Comparison of ENCODE assay signal across 8 cellular contexts in genomic region chr5:90528704-90529233, GRCh38. TPM values are rescaled to one million over a fixed set of nuclear protein-coding genes. Genes with fewer than 3 reads are reported as not detected.
DNase-seq lines count a peak whose midpoint lies in the region; ATAC-seq lines count a peak whose summit lies in the region.

No MANE protein-coding gene starts in this region.

- no peaks in the 10 kb centered on the region for H3K27me3 ChIP-seq in CD8-positive, alpha-beta memory T cell (ENCODE audit: insufficient read depth, low read length, poor library complexity, severe bottlenecking)
- peaks cover 20% of the 10 kb centered on the region for H3K27me3 ChIP-seq in MG63

- peak overlapping the region; percentile 92 to 100 (median 98) for H3K27ac Mint-ChIP-seq in CD8-positive, alpha-beta memory T cell

- POLR2A ChIA-PET in CD8-positive, alpha-beta memory T cell (lab: Charles Lee) = interaction anchor here (0.6 to 2.2 kb wide), 4 partner anchors 54 to 1793 kb away, joined by 3 to 12 read pairs (median 5); partner anchors contain the start of genes ARRDC3, CETN3, MBLAC2 and POLR3G

- no peaks in the 10 kb centered on the region for H3K9me3 Mint-ChIP-seq in CD8-positive, alpha-beta memory T cell

- no peaks in the 10 kb centered on the region for H3K9me3 ChIP-seq in CD8-positive, alpha-beta memory T cell (ENCODE audit: low read length)
- no peaks in the 10 kb centered on the region for H3K9me3 ChIP-seq in MG63

- H3K4me1 ChIP-seq in CD8-positive, alpha-beta memory T cell (ENCODE audit: insufficient read depth, low read length) = peaks cover 23% of the 10 kb centered on the region

- H3K27ac ChIP-seq in CD8-positive, alpha-beta memory T cell (ENCODE audit: low read depth, low read length) = peak overlapping the region; percentile 98
- peak overlapping the region; percentile 98 for H3K27ac ChIP-seq in angular gyrus (ENCODE audit: low read depth, low read length)

- DNase-seq in CD8-positive, alpha-beta memory T cell = peak in 2 of 5 donors; percentile 18 to 53
- DNase-seq in MG63 = no peak
- DNase-seq in iPS-NIHi11 (ENCODE audit: low spot score) = peak; percentile 14
- DNase-seq in stimulated activated CD8-positive, alpha-beta memory T cell treated with anti-CD3 and anti-CD28 coated beads, Interleukin-4, amount 100 ng/mL, for 48 hours = peak; percentile 30
- no peak for DNase-seq in SKM-1 (lab: John Stamatoyannopoulos, UW; ENCODE audit: unreplicated experiment)
- no peak for DNase-seq in NCI-H1092 treated with DMSO at 0.1 percent for 48 hours (lab: John Stamatoyannopoulos, UW)

- CTCF ChIA-PET in CD8-positive, alpha-beta memory T cell (lab: Charles Lee) = interaction anchor here (3.7 kb wide), 2 partner anchors 54 to 90 kb away, joined by 19 to 59 read pairs; partner anchors contain the start of genes MBLAC2 and POLR3G

- peak; percentile 0 for ATAC-seq in GM21360 (IDR thresholded peaks at IDR 0.05; ENCODE audit: unreplicated experiment)

- peaks cover 34 to 49% (median 43%) of the 10 kb centered on the region in 3 donors for H3K4me1 Mint-ChIP-seq in CD8-positive, alpha-beta memory T cell

- H3K27me3 Mint-ChIP-seq in CD8-positive, alpha-beta memory T cell = peaks cover 3 to 15% of the 10 kb centered on the region in 2 donors

- H3K4me3 Mint-ChIP-seq in CD8-positive, alpha-beta memory T cell = peak overlapping the region; percentile 97 to 100 (median 99)

- H3K4me3 ChIP-seq in CD8-positive, alpha-beta memory T cell (ENCODE audit: low read length) = peak overlapping the region; percentile 94
- peak overlapping the region; percentile 85 for H3K4me3 ChIP-seq in MG63

- peaks cover 2% of the 10 kb centered on the region for H3K36me3 ChIP-seq in CD8-positive, alpha-beta memory T cell (ENCODE audit: insufficient read depth, low read length)
- H3K36me3 ChIP-seq in MG63 = peaks cover 16% of the 10 kb centered on the region

- peaks cover 0 to 24% (median 4%) of the 10 kb centered on the region in 3 donors for H3K36me3 Mint-ChIP-seq in CD8-positive, alpha-beta memory T cell

RNA-seq across cellular contexts. Expression of gene LYSMD3, which starts 0.6 kb away (rescaled TPM):
- 10 to 100 TPM; 17.0 TPM for total RNA-seq in CD8-positive, alpha-beta memory T cell
- 13.0 TPM for polyA plus RNA-seq in CD8-positive, alpha-beta memory T cell
- total RNA-seq in MG63 (2014; rRNA removed; shearing (Covaris generic); ENCODE audit: low replicate concordance) = 5.1 and 8.5 TPM in 2 replicates

RNA-seq across cellular contexts. Expression of gene ADGRV1, which starts 29.8 kb away (rescaled TPM):
- under 1 TPM; 0.33 to 0.44 TPM for total RNA-seq in CD8-positive, alpha-beta memory T cell
- not detected for polyA plus RNA-seq in CD8-positive, alpha-beta memory T cell
- 0.13 TPM in 1 of 2 replicates, not detected in the other for total RNA-seq in MG63 (2014; rRNA removed; shearing (Covaris generic); ENCODE audit: low replicate concordance)

RNA-seq across cellular contexts. Expression of gene POLR3G, which starts 54.1 kb away (rescaled TPM):
- 10 to 100 TPM; 14.7 to 15.1 TPM for total RNA-seq in CD8-positive, alpha-beta memory T cell
- 1.3 TPM for polyA plus RNA-seq in CD8-positive, alpha-beta memory T cell
- total RNA-seq in MG63 (2014; rRNA removed; shearing (Covaris generic); ENCODE audit: low replicate concordance) = 23.9 and 49.6 TPM in 2 replicates

RNA-seq across cellular contexts. Expression of gene MBLAC2, which starts 54.2 kb away (rescaled TPM):
- 1 to 10 TPM; 6.3 to 6.7 TPM for total RNA-seq in CD8-positive, alpha-beta memory T cell
- polyA plus RNA-seq in CD8-positive, alpha-beta memory T cell = 3.7 TPM
- total RNA-seq in MG63 (2014; rRNA removed; shearing (Covaris generic); ENCODE audit: low replicate concordance) = 7.5 and 8.8 TPM in 2 replicates

Comparison
In these comparisons a context has a peak if more than half of its experiments do, and no peak if none do; other contexts are left out.
1. DNase-seq: peak in iPS-NIHi11 (single experiment) and stimulated activated CD8-positive, alpha-beta memory T cell treated with anti-CD3 and anti-CD28 coated beads, Interleukin-4, amount 100 ng/mL, for 48 hours (single experiment); none in MG63 (single experiment), SKM-1 (single experiment) and NCI-H1092 treated with DMSO at 0.1 percent for 48 hours (single experiment).